Comparison of ENCODE assay signal across 29 cellular contexts in the genomic region with DNA sequence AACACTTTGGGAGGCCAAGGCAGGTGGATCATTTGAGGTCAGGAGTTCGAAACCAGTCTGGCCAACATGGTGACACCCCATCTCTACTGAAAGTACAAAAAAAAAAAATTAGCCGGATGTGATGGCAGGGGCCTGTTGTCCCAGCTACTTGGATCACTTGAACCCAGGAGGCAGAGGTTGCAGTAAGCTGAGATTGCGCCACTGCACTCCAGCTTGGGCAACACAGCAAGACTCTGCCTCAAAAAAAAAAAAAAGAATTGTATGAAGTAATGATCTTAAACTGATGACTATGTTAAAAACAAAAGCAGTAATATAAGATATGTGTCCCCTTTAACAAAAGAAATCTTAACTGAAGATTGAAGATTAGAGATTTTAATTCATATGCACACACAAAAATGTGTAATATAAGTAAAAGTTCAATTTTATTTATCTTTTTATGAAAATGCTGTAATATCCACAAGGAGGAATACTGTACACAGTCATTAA.
"Had no signal": no experiment of that assay in that cellular context is flagged by ENCODE, and none has a peak within 500 bp of the region (broad histone marks: within the 10 kb centered on the region; RNA-seq: fewer than 3 reads in every experiment).

No MANE protein-coding gene starts in this region.

- ATAC-seq: naive thymus-derived CD8-positive, alpha-beta T cell; natural killer cell treated with Interleukin-12 subunit alpha and Interleukin-12 subunit beta and Interleukin-15 and Interleukin-18, amount 100 ng/mL, for 72 hours; psoas muscle; right cardiac atrium; sciatic nerve; stimulated activated memory B cell treated with anti-CD40 and anti-IgM and Interleukin-4, amounts not matched to agents 10 μg/mL and 1 μg/mL and 100 μg/mL, for 72 hours; stimulated activated naive CD8-positive, alpha-beta T cell treated with anti-CD3 and anti-CD28 coated beads, Interleukin-15, amount 100 ng/mL, for 72 hours; stimulated activated naive CD8-positive, alpha-beta T cell treated with anti-CD3 and anti-CD28 coated beads, Interleukin-15, Interleukin-2, amounts not matched to agents 100 U/mL and 50 U/mL, for 24 hours; upper lobe of right lung had no signal

- H3K9me3 ChIP-seq: neutrophil, psoas muscle, spleen, suprapubic skin, testis, tibial artery, transverse colon, upper lobe of right lung, uterus had no signal

- H3K4me2 ChIP-seq: smooth muscle cell had no signal

- H3K4me1 ChIP-seq: parathyroid adenoma, psoas muscle, suprapubic skin, testis, tibial artery, transverse colon, upper lobe of right lung, uterus had no signal

- H2AFZ ChIP-seq: parathyroid adenoma had no signal

- H3K4me3 ChIP-seq: psoas muscle, skin epidermis, smooth muscle cell, spleen, suprapubic skin, testis, tibial artery, transverse colon, upper lobe of right lung, uterus had no signal

- H3K36me3 ChIP-seq: neutrophil, spleen, suprapubic skin, tibial artery, transverse colon, upper lobe of right lung, uterus had no signal

- H3K27ac ChIP-seq: neutrophil, parathyroid adenoma, psoas muscle, skin epidermis, spleen, suprapubic skin, testis, tibial artery, transverse colon, upper lobe of right lung, uterus had no signal

- DNase-seq: naive thymus-derived CD8-positive, alpha-beta T cell; nephron progenitor cell; nucleus accumbens; posterior cingulate gyrus; psoas muscle; right cardiac atrium; spleen; stimulated activated CD4-positive, alpha-beta T cell treated with anti-CD3 and anti-CD28 coated beads, Interleukin-12 subunit alpha, Interleukin-12 subunit beta, amount 100 ng/mL, for 4 hours; stimulated activated CD4-positive, alpha-beta T cell treated with anti-CD3 and anti-CD28 coated beads, Interleukin-1b, Interleukin-23, amount 100 ng/mL, for 48 hours; stimulated activated CD4-positive, alpha-beta T cell treated with anti-CD3 and anti-CD28 coated beads, Interleukin-4, amount 100 ng/mL, for 1 hour; stimulated activated CD4-positive, alpha-beta T cell treated with anti-CD3 and anti-CD28 coated beads, Interleukin-4, amount 100 ng/mL, for 4 hours; stimulated activated CD8-positive, alpha-beta memory T cell treated with anti-CD3 and anti-CD28 coated beads, Interleukin-4, amount 100 ng/mL, for 48 hours; stimulated activated naive CD4-positive, alpha-beta T cell; stimulated activated naive CD8-positive, alpha-beta T cell treated with anti-CD3 and anti-CD28 coated beads, Interleukin-15, amount 100 ng/mL, for 72 hours; stimulated activated naive CD8-positive, alpha-beta T cell treated with anti-CD3 and anti-CD28 coated beads, Interleukin-15, Interleukin-2, amounts not matched to agents 100 U/mL and 50 U/mL, for 24 hours; substantia nigra; testis; tibial artery; transverse colon; upper lobe of right lung; uterus had no signal

- H3K9ac ChIP-seq: parathyroid adenoma had no signal

- H3K27me3 ChIP-seq: neutrophil, spleen, suprapubic skin, testis, tibial artery, transverse colon, upper lobe of right lung, uterus had no signal

- H3K79me2 ChIP-seq: parathyroid adenoma had no signal
